In genomic region chr7:8295638-8296361, GRCh38 we compare ENCODE assay signal across 8 cellular contexts. TPM values are rescaled to one million over a fixed set of nuclear protein-coding genes. Genes with fewer than 3 reads are reported as not detected.
DNase-seq lines count a peak whose midpoint lies in the region; ATAC-seq and TF ChIP-seq lines count a peak whose summit lies in the region.

No MANE protein-coding gene starts in this region.

- H3K9me3 ChIP-seq in endodermal cell (ENCODE audit: control insufficient read depth, low read length): no peaks in the 10 kb centered on the region
- H3K9me3 ChIP-seq in mesenchymal stem cell (ENCODE audit: control insufficient read depth, low read length): no peaks in the 10 kb centered on the region
- no peaks in the 10 kb centered on the region for H3K9me3 ChIP-seq in upper lobe of right lung

- intact Hi-C loops in Calu3 (cut with micrococcal nuclease; ENCODE audit: unreplicated experiment): loop anchor here (1.0 to 10.0 kb wide), 6 partner anchors 18 to 705 kb away; no protein-coding TSS in a partner anchor
- intact Hi-C loops in upper lobe of right lung (cut with DNase I): no loop called here

- no peak overlapping the region for H3K4me2 ChIP-seq in mesenchymal stem cell (ENCODE audit: low read length, poor library complexity, severe bottlenecking)

- no peak overlapping the region for H2BK120ac ChIP-seq in mesenchymal stem cell (ENCODE audit: low read depth, low read length)

- H3K4ac ChIP-seq in mesenchymal stem cell (ENCODE audit: low read depth in 1 of 2, low read length in 2 of 2): no peak overlapping the region

- no peak overlapping the region for H2AFZ ChIP-seq in mesenchymal stem cell (ENCODE audit: low read depth, low read length)

- H3K79me1 ChIP-seq in mesenchymal stem cell (replicated peaks; ENCODE audit: low read length, poor library complexity, severe bottlenecking): no peaks in the 10 kb centered on the region

- H3K27me3 Mint-ChIP-seq in Calu3 (ENCODE audit: unreplicated experiment) (no peaks in the 10 kb centered on the region), endodermal cell (ENCODE audit: insufficient read depth) (peaks cover 2% of the 10 kb centered on the region)

- H3K36me3 ChIP-seq in endodermal cell (ENCODE audit: control insufficient read depth, insufficient read depth, low read length): no peaks in the 10 kb centered on the region
- H3K36me3 ChIP-seq in mesenchymal stem cell (ENCODE audit: control insufficient read depth in 1 of 2, insufficient read depth in 2 of 2, low read depth in 1 of 2, low read length in 2 of 2): no peaks in the 10 kb centered on the region
- no peaks in the 10 kb centered on the region for H3K36me3 ChIP-seq in upper lobe of right lung

- no peaks in the 10 kb centered on the region for H3K9me3 Mint-ChIP-seq in Calu3 (ENCODE audit: low read depth, unreplicated experiment)
- H3K9me3 Mint-ChIP-seq in endodermal cell: peaks cover 6% of the 10 kb centered on the region

- CTCF ChIA-PET in Calu3 (lab: Charles Lee): interaction anchor here (0.6 to 1.7 kb wide), 22 partner anchors 11 to 871 kb away, joined by 3 to 36 read pairs (median 4); partner anchors contain the start of gene UMAD1

- H3K27me3 ChIP-seq in endodermal cell (ENCODE audit: control insufficient read depth, insufficient read depth, low read length, poor library complexity, severe bottlenecking) (no peaks in the 10 kb centered on the region), mesenchymal stem cell (ENCODE audit: control insufficient read depth in 1 of 2, insufficient read depth in 1 of 2, low read length in 2 of 2) (no peaks in the 10 kb centered on the region), upper lobe of right lung (no peaks in the 10 kb centered on the region)

- H3K9ac ChIP-seq in endodermal cell (ENCODE audit: extremely low read depth, low read length, poor library complexity, severe bottlenecking): no peak overlapping the region
- H3K9ac ChIP-seq in mesenchymal stem cell (ENCODE audit: low read length): no peak overlapping the region

- H2BK5ac ChIP-seq in mesenchymal stem cell (ENCODE audit: low read depth, low read length, poor library complexity, severe bottlenecking): no peak overlapping the region

- no TSS peak for BruUV-seq in Calu3 (replicated peaks; lab: Mats Ljungman, UMichigan)

- TF ChIP-seq CTCF in Calu3 (IDR thresholded peaks at IDR 0.05; ENCODE audit: unreplicated experiment): peak; percentile 84
- peak; percentile 88 for TF ChIP-seq CTCF in endodermal cell (conservative IDR thresholded peaks at IDR 0.05)
- peak; percentile 79 for TF ChIP-seq CTCF in upper lobe of right lung (IDR thresholded peaks at IDR 0.05)

- H4K91ac ChIP-seq in mesenchymal stem cell (ENCODE audit: low read length): no peak overlapping the region

- no peaks in the 10 kb centered on the region for H3K4me1 ChIP-seq in endodermal cell (ENCODE audit: control insufficient read depth, insufficient read depth, low read length)
- no peaks in the 10 kb centered on the region for H3K4me1 ChIP-seq in mesenchymal stem cell (ENCODE audit: control insufficient read depth, insufficient read depth, low read depth, low read length)
- H3K4me1 ChIP-seq in upper lobe of right lung: no peaks in the 10 kb centered on the region

- no peak overlapping the region for H3K14ac ChIP-seq in mesenchymal stem cell (ENCODE audit: low read length in 2 of 2)

- peak; percentile 95 for ATAC-seq in GM19023 (IDR thresholded peaks at IDR 0.05; ENCODE audit: unreplicated experiment)
- ATAC-seq in HG03095 (IDR thresholded peaks at IDR 0.05; ENCODE audit: unreplicated experiment): peak; percentile 97
- peak; percentile 98 for ATAC-seq in upper lobe of right lung

- H3K18ac ChIP-seq in mesenchymal stem cell (ENCODE audit: low read depth in 1 of 2, low read length in 2 of 2): no peak overlapping the region

- WGBS in endodermal cell (ENCODE audit: insufficient coverage in 1 of 2, insufficient read length in 1 of 2), 2 experiments: 45 to 63% methylated on average over 4 to 6 of the region's 6 CpGs
- 45% methylated on average over 5 of the region's 6 CpGs for WGBS in mesenchymal stem cell

- H3K4me3 ChIP-seq in endodermal cell (ENCODE audit: low read length) (no peak overlapping the region), mesenchymal stem cell (ENCODE audit: insufficient read depth in 1 of 2, low read depth in 1 of 2, low read length in 2 of 2) (no peak overlapping the region), upper lobe of right lung (no peak overlapping the region)

- no peak overlapping the region for H2BK15ac ChIP-seq in mesenchymal stem cell (ENCODE audit: low read depth, poor library complexity, severe bottlenecking)

- no peak overlapping the region for H3K27ac ChIP-seq in endodermal cell (ENCODE audit: low read depth, low read length)
- no peak overlapping the region for H3K27ac ChIP-seq in mesenchymal stem cell (ENCODE audit: low read length, poor library complexity, severe bottlenecking)
- H3K27ac ChIP-seq in upper lobe of right lung: no peak overlapping the region

- peak; percentile 69 for DNase-seq in Calu3
- peak; percentile 92 for DNase-seq in NCI-H2029 (lab: John Stamatoyannopoulos, UW)
- DNase-seq in T-helper 1 cell: peak in 3 of 5 donors; percentile 4 to 60 (median 26)
- DNase-seq in endodermal cell: peak; percentile 62
- DNase-seq in mesenchymal stem cell: peak; percentile 82
- DNase-seq in upper lobe of right lung: no peak

- peaks cover 27% of the 10 kb centered on the region for H3K4me1 Mint-ChIP-seq in Calu3 (ENCODE audit: low read depth, unreplicated experiment)
- H3K4me1 Mint-ChIP-seq in endodermal cell: peaks cover 3% of the 10 kb centered on the region

- no peak overlapping the region for H3K23ac ChIP-seq in mesenchymal stem cell (ENCODE audit: low read length in 2 of 2)

- H3K27ac Mint-ChIP-seq in Calu3 (ENCODE audit: unreplicated experiment) (no peak overlapping the region), endodermal cell (no peak overlapping the region)

- no peak overlapping the region for H3K4me3 Mint-ChIP-seq in Calu3 (ENCODE audit: low read depth, unreplicated experiment)
- no peak overlapping the region for H3K4me3 Mint-ChIP-seq in endodermal cell

- no peak overlapping the region for H2BK12ac ChIP-seq in mesenchymal stem cell (ENCODE audit: low read length in 2 of 2)

- no peak overlapping the region for H2AK5ac ChIP-seq in mesenchymal stem cell (ENCODE audit: low read length, severe bottlenecking)

- no peaks in the 10 kb centered on the region for H3K36me3 Mint-ChIP-seq in Calu3 (ENCODE audit: insufficient read depth, unreplicated experiment)
- H3K36me3 Mint-ChIP-seq in endodermal cell (ENCODE audit: low read depth): no peaks in the 10 kb centered on the region

- no peak overlapping the region for H4K8ac ChIP-seq in mesenchymal stem cell (ENCODE audit: low read length)

RNA-seq across cellular contexts. Expression of gene ICA1, which starts 33.8 kb away (rescaled TPM):
- total RNA-seq in Calu3 (2022) (60.4 and 66.4 TPM in 2 replicates), endodermal cell (10 to 100 TPM; 25.0 to 50.2 TPM), upper lobe of right lung (27.0 TPM)
- polyA plus RNA-seq in endodermal cell (2013, experiment 1 of 2): 5.2 TPM
- 6.5 TPM for polyA plus RNA-seq in endodermal cell (2013, experiment 2 of 2)
- polyA plus RNA-seq in mesenchymal stem cell (2013, experiment 1 of 2): 2.7 TPM
- 2.5 TPM for polyA plus RNA-seq in mesenchymal stem cell (2013, experiment 2 of 2)
